Comparison of ENCODE assay signal across 1 cellular context in the genomic region with DNA sequence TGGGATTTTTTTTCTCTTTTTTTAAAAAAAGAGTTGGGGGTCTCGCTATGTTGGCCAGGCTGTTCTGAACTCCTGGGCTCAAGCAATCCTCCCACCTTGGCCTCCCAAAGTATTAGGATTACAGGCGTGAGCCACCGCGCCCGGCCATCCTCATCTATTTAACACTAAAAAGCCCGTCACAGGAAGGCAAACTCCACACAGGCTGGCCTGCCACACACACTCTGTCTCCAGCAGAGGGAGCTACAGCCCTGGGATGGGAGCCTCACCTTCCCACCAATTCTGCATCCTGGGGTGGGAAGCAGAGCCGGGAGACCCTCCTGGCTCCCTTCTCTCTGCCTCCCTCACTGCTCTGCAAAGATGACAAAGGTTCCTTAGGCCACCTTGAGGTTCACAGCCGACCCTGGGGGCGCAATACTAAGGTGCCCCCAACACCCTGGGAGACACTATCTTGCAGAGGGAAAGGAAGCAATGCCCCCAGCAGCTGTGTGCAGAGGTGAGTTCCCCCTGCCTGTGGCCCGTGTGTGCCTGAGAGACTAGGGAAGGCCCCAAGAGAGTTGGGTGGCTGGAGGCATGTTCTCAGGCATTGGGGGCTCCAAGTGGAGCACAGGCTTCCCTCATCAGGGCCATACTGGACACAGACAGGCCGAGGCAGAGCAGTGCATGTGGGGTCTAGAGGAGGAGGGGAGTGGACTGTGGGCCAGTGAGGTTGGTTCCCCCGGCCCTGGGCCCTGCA.
TF ChIP-seq lines count a peak whose summit lies in the region.

No MANE protein-coding gene starts in this region.

TF ChIP-seq in A549, 52 proteins besides CTCF, POLR2A, EP300 and RAD21:
- TF ChIP-seq ZC3H11A (IDR thresholded peaks at IDR 0.05) (no peak), MYC (IDR thresholded peaks at IDR 0.05; ENCODE audit: borderline replicate concordance, low read length) (no peak), RNF2 (IDR thresholded peaks at IDR 0.05; ENCODE audit: borderline replicate concordance, low read depth) (no peak), SMC3 (IDR thresholded peaks at IDR 0.05) (peak; percentile 55), CBX8 (IDR thresholded peaks at IDR 0.05) (no peak)
TF ChIP-seq in A549: peak in this region for 1.
